ENCODE assay signal across 16 cellular contexts in genomic region chr5:87390075-87390474, GRCh38. TPM values are rescaled to one million over a fixed set of nuclear protein-coding genes. Genes with fewer than 3 reads are reported as not detected.
DNase-seq lines count a peak whose midpoint lies in the region; ATAC-seq and FAIRE-seq lines count a peak whose summit lies in the region.
"Had no signal": no experiment of that assay in that cellular context is flagged by ENCODE, and none has a peak within 500 bp of the region (broad histone marks: within the 10 kb centered on the region; RNA-seq: fewer than 3 reads in every experiment).

No MANE protein-coding gene starts in this region.

- ATAC-seq in CD4-positive, CD25-positive, alpha-beta regulatory T cell (ENCODE audit: low read depth in 2 of 2) = no peak
- ATAC-seq in HG03571 (IDR thresholded peaks at IDR 0.05; ENCODE audit: unreplicated experiment) = peak; percentile 58
- ATAC-seq: gastroesophageal sphincter had no signal

- H3K36me3 Mint-ChIP-seq in CD4-positive, CD25-positive, alpha-beta regulatory T cell = peaks cover 63% of the 10 kb centered on the region

- H3K27ac ChIP-seq in CD4-positive, CD25-positive, alpha-beta regulatory T cell (ENCODE audit: insufficient read depth, low read length, poor library complexity, severe bottlenecking) = no peak overlapping the region
- peak overlapping the region; percentile 10 for H3K27ac ChIP-seq in epithelial cell of prostate
- H3K27ac ChIP-seq: ascending aorta, stomach had no signal

- peak; percentile 28 for FAIRE-seq in GM19239 (lab: Jason Lieb, UNC)

- DNase-seq in CD4-positive, CD25-positive, alpha-beta regulatory T cell = no peak
- DNase-seq in GM19239 (ENCODE audit: insufficient read length, low spot score) = no peak
- DNase-seq in epithelial cell of prostate (ENCODE audit: low read depth, low spot score) = no peak
- no peak for DNase-seq in OCI-M2 (lab: John Stamatoyannopoulos, UW; ENCODE audit: unreplicated experiment)
- DNase-seq in NK-92 treated with Interleukin-12 subunit alpha and Interleukin-12 subunit beta, amount 100 ng/mL, for 24 hours (lab: John Stamatoyannopoulos, UW) = no peak
- no peak for DNase-seq in retina
- DNase-seq in NCI-H2227 treated with DMSO at 0.1 percent for 48 hours (lab: John Stamatoyannopoulos, UW) = no peak
- DNase-seq: NCI-H1436; NCI-H526; RPMI8226; stimulated activated CD4-positive, alpha-beta T cell treated with anti-CD3 and anti-CD28 coated beads, Interleukin-4, amount 100 ng/mL, for 24 hours; stomach; T-helper 9 cell had no signal

- peak overlapping the region in 2 of 3 donors; percentile 85 to 91 for H3K27ac Mint-ChIP-seq in CD4-positive, CD25-positive, alpha-beta regulatory T cell

- H3K9me3 Mint-ChIP-seq in CD4-positive, CD25-positive, alpha-beta regulatory T cell = peaks cover 0 to 2% (median 0%) of the 10 kb centered on the region in 7 donors

- H3K27me3 Mint-ChIP-seq in CD4-positive, CD25-positive, alpha-beta regulatory T cell = peaks cover 4% of the 10 kb centered on the region

- no peaks in the 10 kb centered on the region for H3K4me1 ChIP-seq in CD4-positive, CD25-positive, alpha-beta regulatory T cell (ENCODE audit: control insufficient read depth, insufficient read depth, low read length, poor library complexity, severe bottlenecking)

- H3K36me3 ChIP-seq in CD4-positive, CD25-positive, alpha-beta regulatory T cell (ENCODE audit: control insufficient read depth, insufficient read depth, low read length) = peaks cover 91% of the 10 kb centered on the region

- H3K4me3 Mint-ChIP-seq in CD4-positive, CD25-positive, alpha-beta regulatory T cell = no peak overlapping the region

- no peaks in the 10 kb centered on the region for H3K9me3 ChIP-seq in CD4-positive, CD25-positive, alpha-beta regulatory T cell (ENCODE audit: control insufficient read depth in 2 of 2, low read length in 2 of 2)
- H3K9me3 ChIP-seq: ascending aorta, gastroesophageal sphincter, stomach had no signal

- peaks cover 17 to 27% (median 26%) of the 10 kb centered on the region in 4 donors for H3K4me1 Mint-ChIP-seq in CD4-positive, CD25-positive, alpha-beta regulatory T cell

- H3K27me3 ChIP-seq in CD4-positive, CD25-positive, alpha-beta regulatory T cell (ENCODE audit: control insufficient read depth, insufficient read depth, low read length) = no peaks in the 10 kb centered on the region
- H3K27me3 ChIP-seq: ascending aorta, gastroesophageal sphincter, stomach had no signal

- no peak overlapping the region for H3K4me3 ChIP-seq in CD4-positive, CD25-positive, alpha-beta regulatory T cell (ENCODE audit: low read depth, low read length)
- H3K4me3 ChIP-seq: ascending aorta, gastroesophageal sphincter, stomach had no signal

RNA-seq across cellular contexts. Expression of gene CCNH, which starts 22.7 kb away (rescaled TPM):
- total RNA-seq in CD4-positive, CD25-positive, alpha-beta regulatory T cell = 393 TPM
- 10 to 100 TPM; 60.0 to 65.8 (median 63.5) TPM for polyA plus RNA-seq in CD4-positive, CD25-positive, alpha-beta regulatory T cell
